In genomic region chr12:17588968-17589367, GRCh38 we compare ENCODE assay signal across 11 cellular contexts.
DNase-seq lines count a peak whose midpoint lies in the region; ATAC-seq and TF ChIP-seq lines count a peak whose summit lies in the region.
"Had no signal": no experiment of that assay in that cellular context is flagged by ENCODE, and none has a peak within 500 bp of the region (broad histone marks: within the 10 kb centered on the region; RNA-seq: fewer than 3 reads in every experiment).

No MANE protein-coding gene starts in this region.

- H3K9me3 ChIP-seq in testis: no peaks in the 10 kb centered on the region

- intact Hi-C loops in testis (cut with DNase I; ENCODE audit: low total_unique reads): no loop called here
- intact Hi-C loops in activated CD4-positive, alpha-beta T cell treated with anti-CD3 and anti-CD28 coated beads for 36 hours (cut with DNase I, micrococcal nuclease): no loop called here

- no peak overlapping the region for H3K4me3 Mint-ChIP-seq in activated CD4-positive, alpha-beta T cell treated with anti-CD3 and anti-CD28 coated beads for 36 hours
- H3K4me3 Mint-ChIP-seq: B cell; central memory CD8-positive, alpha-beta T cell had no signal

- H3K27me3 ChIP-seq in testis: no peaks in the 10 kb centered on the region

- ATAC-seq in activated CD4-positive, alpha-beta T cell treated with anti-CD3 and anti-CD28 coated beads for 36 hours: no peak
- ATAC-seq in HG03039 (IDR thresholded peaks at IDR 0.05; ENCODE audit: unreplicated experiment): no peak

- TF ChIP-seq POLR2A in testis (IDR thresholded peaks at IDR 0.05): no peak

- peaks cover 1% of the 10 kb centered on the region for H3K9me3 Mint-ChIP-seq in activated CD4-positive, alpha-beta T cell treated with anti-CD3 and anti-CD28 coated beads for 36 hours (ENCODE audit: low read depth)

- H3K27me3 Mint-ChIP-seq in activated CD4-positive, alpha-beta T cell treated with anti-CD3 and anti-CD28 coated beads for 36 hours: no peaks in the 10 kb centered on the region
- H3K27me3 Mint-ChIP-seq: B cell; central memory CD8-positive, alpha-beta T cell had no signal

- CTCF ChIA-PET in activated CD4-positive, alpha-beta T cell treated with anti-CD3 and anti-CD28 coated beads for 36 hours (lab: Charles Lee): no interaction called here

- H3K27ac Mint-ChIP-seq in activated CD4-positive, alpha-beta T cell treated with anti-CD3 and anti-CD28 coated beads for 36 hours: no peak overlapping the region
- H3K27ac Mint-ChIP-seq: B cell had no signal

- 43 to 45% methylated on average over 5 of the region's 5 CpGs for WGBS in testis, 2 donors

- no peaks in the 10 kb centered on the region for H3K36me3 ChIP-seq in testis (ENCODE audit: low read depth, missing control alignments)

- no peaks in the 10 kb centered on the region for H3K4me1 ChIP-seq in testis

- POLR2A ChIA-PET in activated CD4-positive, alpha-beta T cell treated with anti-CD3 and anti-CD28 coated beads for 36 hours (lab: Charles Lee): no interaction called here

- no peak overlapping the region for H3K27ac ChIP-seq in testis

- TF ChIP-seq CTCF in fibroblast of mammary gland (conservative IDR thresholded peaks at IDR 0.05; ENCODE audit: control insufficient read depth, insufficient read depth, low read depth, low read length) (peak; percentile 15), testis (IDR thresholded peaks at IDR 0.05) (peak; percentile 29 to 60 (median 34))

- H3K4me1 Mint-ChIP-seq in activated CD4-positive, alpha-beta T cell treated with anti-CD3 and anti-CD28 coated beads for 36 hours: no peaks in the 10 kb centered on the region
- H3K4me1 Mint-ChIP-seq: B cell; central memory CD8-positive, alpha-beta T cell had no signal

- peak; percentile 5 for DNase-seq in NCI-H510A (lab: John Stamatoyannopoulos, UW)
- no peak for DNase-seq in NCI-H510A treated with DMSO at 0.1 percent for 48 hours (lab: John Stamatoyannopoulos, UW)
- DNase-seq in NCI-H446 treated with DMSO at 0.1 percent for 48 hours (lab: John Stamatoyannopoulos, UW): peak; percentile 47
- DNase-seq in fibroblast of mammary gland (ENCODE audit: low read depth): peak; percentile 2
- DNase-seq in testis: peak; percentile 74
- DNase-seq in stimulated activated CD4-positive, alpha-beta T cell treated with anti-CD3 and anti-CD28 coated beads, Interleukin-2, amount 100 ng/mL, for 48 hours: no peak
- DNase-seq in activated CD4-positive, alpha-beta T cell treated with anti-CD3 and anti-CD28 coated beads for 36 hours: no peak

- no peaks in the 10 kb centered on the region for H3K36me3 Mint-ChIP-seq in activated CD4-positive, alpha-beta T cell treated with anti-CD3 and anti-CD28 coated beads for 36 hours (ENCODE audit: low read depth)

- H3K4me3 ChIP-seq in fibroblast of mammary gland (ENCODE audit: control insufficient read depth, low read depth, low read length) (no peak overlapping the region), testis (no peak overlapping the region)
- H3K4me3 ChIP-seq: lung had no signal

Comparison
In these comparisons a context has a peak if more than half of its experiments do, and no peak if none do; other contexts are left out.
1. DNase-seq: peak in NCI-H510A (single experiment), NCI-H446 treated with DMSO at 0.1 percent for 48 hours (single experiment), fibroblast of mammary gland (single experiment) and testis (single experiment); none in NCI-H510A treated with DMSO at 0.1 percent for 48 hours (single experiment), stimulated activated CD4-positive, alpha-beta T cell treated with anti-CD3 and anti-CD28 coated beads, Interleukin-2, amount 100 ng/mL, for 48 hours (0 of 2) and activated CD4-positive, alpha-beta T cell treated with anti-CD3 and anti-CD28 coated beads for 36 hours (single experiment).